ENCODE assay signal across 10 cellular contexts in the genomic region with DNA sequence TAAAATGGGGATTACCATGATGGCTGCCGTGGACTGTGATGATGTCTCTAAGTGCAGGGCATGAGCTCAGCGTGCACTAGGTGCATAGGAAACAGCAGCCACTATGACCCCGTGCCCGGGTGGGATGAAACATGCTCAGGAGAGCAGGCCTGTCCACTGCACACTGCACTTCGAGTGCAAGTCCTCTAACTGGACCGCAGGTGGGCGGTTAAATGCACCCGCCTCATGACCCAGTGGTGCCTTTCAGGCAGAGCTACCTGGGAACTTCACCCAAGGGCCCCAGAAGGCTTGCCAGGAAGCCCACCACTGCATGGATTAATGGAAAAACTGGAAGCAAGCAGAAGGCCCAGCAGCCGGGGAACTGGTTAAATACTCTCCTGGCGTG.
"Had no signal": no experiment of that assay in that cellular context is flagged by ENCODE, and none has a peak within 500 bp of the region (broad histone marks: within the 10 kb centered on the region; RNA-seq: fewer than 3 reads in every experiment).

No MANE protein-coding gene starts in this region.

- H3K36me3 ChIP-seq: uterus had no signal

- H3K9me3 ChIP-seq: esophagus squamous epithelium, left ventricle myocardium inferior, uterus had no signal

- H3K9me3 Mint-ChIP-seq: activated naive CD8-positive, alpha-beta T cell treated with anti-CD3 and anti-CD28 coated beads for 36 hours; nephron progenitor cell had no signal

- H3K27ac ChIP-seq: left ventricle myocardium inferior, uterus had no signal

- H3K4me3 ChIP-seq: left ventricle myocardium inferior, uterus had no signal

- DNase-seq: activated CD4-positive, alpha-beta T cell treated with anti-CD3 and anti-CD28 coated beads for 48 hours; activated gamma-delta T cell treated with Interleukin-2 at 50 U/mL for 16 hours; activated naive CD8-positive, alpha-beta T cell treated with anti-CD3 and anti-CD28 coated beads for 36 hours; activated T-cell treated with anti-CD3 and anti-CD28 coated beads for 4 hours; esophagus squamous epithelium; nephron progenitor cell; stimulated activated CD4-positive, alpha-beta T cell treated with anti-CD3 and anti-CD28 coated beads, Interleukin-4, amount 100 ng/mL, for 1 hour; stimulated activated CD8-positive, alpha-beta memory T cell treated with anti-CD3 and anti-CD28 coated beads, Interleukin-4, amount 100 ng/mL, for 48 hours had no signal

- H3K27ac Mint-ChIP-seq: activated naive CD8-positive, alpha-beta T cell treated with anti-CD3 and anti-CD28 coated beads for 36 hours; nephron progenitor cell had no signal

- H3K27me3 ChIP-seq: esophagus squamous epithelium, uterus had no signal

- H3K4me3 Mint-ChIP-seq: activated naive CD8-positive, alpha-beta T cell treated with anti-CD3 and anti-CD28 coated beads for 36 hours; nephron progenitor cell had no signal
